8 cellular contexts compared by ENCODE assay signal in the genomic region with DNA sequence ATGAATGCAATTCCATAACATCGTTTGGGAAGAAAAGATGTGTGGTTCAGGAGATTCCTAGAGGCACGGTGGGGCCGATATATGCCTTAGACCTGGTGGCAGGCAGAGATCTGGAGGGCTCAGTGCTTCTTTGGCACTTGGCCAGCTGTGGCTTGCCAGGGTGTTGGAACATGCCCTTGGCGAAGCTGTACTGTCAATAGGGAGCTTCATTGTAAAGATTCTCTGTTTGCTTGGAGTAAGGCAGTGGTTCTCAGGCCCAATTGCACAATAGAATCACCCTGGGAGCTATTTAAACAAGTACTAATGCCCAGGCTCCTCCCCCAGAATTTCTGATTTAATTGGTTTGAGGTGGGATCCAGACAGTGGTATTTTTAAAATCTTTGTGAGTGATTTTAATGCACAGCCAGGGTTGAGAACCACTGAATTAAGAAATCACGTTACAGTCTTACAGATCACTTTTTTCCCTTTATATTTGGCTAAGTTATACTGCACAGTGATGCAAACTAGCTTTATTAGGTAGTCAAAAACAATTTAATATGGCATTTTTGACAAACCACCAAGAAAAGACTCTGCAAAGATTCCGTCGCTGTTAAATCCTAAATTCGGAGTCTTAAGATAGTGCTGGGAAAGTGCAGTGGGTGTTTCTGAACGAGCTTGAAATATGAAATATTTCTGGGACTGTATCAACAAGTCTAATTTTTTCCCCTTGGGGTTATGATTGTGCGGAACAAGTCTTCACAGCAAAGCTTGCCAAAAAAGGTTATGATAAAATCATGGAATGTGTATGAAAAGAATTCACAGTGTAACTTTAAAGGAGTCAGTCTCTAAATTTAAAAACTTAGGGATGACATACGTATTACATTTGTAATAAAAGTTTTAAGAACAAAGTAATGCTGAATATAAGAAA.
DNase-seq lines count a peak whose midpoint lies in the region; ATAC-seq and TF ChIP-seq lines count a peak whose summit lies in the region.

No MANE protein-coding gene starts in this region.

- POLR2A ChIA-PET in PC-3 (lab: Charles Lee; ENCODE audit: unreplicated experiment): interaction anchor here (0.6 kb wide), 1 partner anchor 107 kb away, joined by 3 read pairs; no protein-coding TSS in a partner anchor

- H3K4me3 ChIP-seq in PC-3 (ENCODE audit: low read length) (no peak overlapping the region), fibroblast of pulmonary artery (replicated peaks; ENCODE audit: low read depth, low read length) (peak overlapping the region; percentile 15), rectal smooth muscle tissue (ENCODE audit: low read length) (no peak overlapping the region)

- DNase-seq in GM03348 (ENCODE audit: low spot score): peak; percentile 57
- peak; percentile 37 for DNase-seq in PC-3
- peak; percentile 77 for DNase-seq in fibroblast of pulmonary artery (ENCODE audit: low read depth)
- no peak for DNase-seq in H4 (ENCODE audit: low spot score)
- no peak for DNase-seq in posterior vena cava (ENCODE audit: low spot score)
- no peak for DNase-seq in NCI-H1694 treated with DMSO at 0.1 percent for 48 hours (lab: John Stamatoyannopoulos, UW)
- DNase-seq in OCI-M1 (lab: John Stamatoyannopoulos, UW): no peak

- H3K79me2 ChIP-seq in PC-3 (ENCODE audit: low read length): peaks cover 86% of the 10 kb centered on the region

- H3K9me3 ChIP-seq in PC-3 (ENCODE audit: low read length): no peaks in the 10 kb centered on the region

- BruUV-seq in PC-3 (replicated peaks; lab: Mats Ljungman, UMichigan): no TSS peak

- no peak overlapping the region for H3K9ac ChIP-seq in PC-3 (ENCODE audit: low read length)
- no peak overlapping the region for H3K9ac ChIP-seq in rectal smooth muscle tissue (ENCODE audit: low read length)

- no peaks in the 10 kb centered on the region; the same call in 1 of the 2 replicates for H3K36me3 ChIP-seq in PC-3 (ENCODE audit: low read depth, low read length)
- no peaks in the 10 kb centered on the region for H3K36me3 ChIP-seq in rectal smooth muscle tissue (ENCODE audit: control insufficient read depth, insufficient read depth, low read length)

- H3K27ac ChIP-seq in PC-3 (ENCODE audit: low read length): no peak overlapping the region
- H3K27ac ChIP-seq in rectal smooth muscle tissue (ENCODE audit: low read depth, low read length): peak overlapping the region; percentile 73

- no peak overlapping the region for H3K4me2 ChIP-seq in PC-3 (ENCODE audit: low read length)

- intact Hi-C loops in PC-3 (cut with micrococcal nuclease): no loop called here
- intact Hi-C loops in posterior vena cava (cut with DNase I): loop anchor here in 1 of 2 donors (5.0 kb wide), 1 partner anchor 61 kb away; no protein-coding TSS in a partner anchor

- H3F3A ChIP-seq in PC-3 (ENCODE audit: low read length, unreplicated experiment): peaks cover 4% of the 10 kb centered on the region

- ATAC-seq in PC-3: peak; percentile 27; the same call in 1 of the 2 replicates

- no peaks in the 10 kb centered on the region for H3K27me3 ChIP-seq in PC-3 (ENCODE audit: low read length)
- no peaks in the 10 kb centered on the region for H3K27me3 ChIP-seq in rectal smooth muscle tissue (ENCODE audit: control insufficient read depth, insufficient read depth, low read length)

- no peak for TF ChIP-seq CTCF in PC-3 (conservative IDR thresholded peaks at IDR 0.05; ENCODE audit: low read depth, low read length)
- TF ChIP-seq CTCF in fibroblast of pulmonary artery (IDR thresholded peaks at IDR 0.05; ENCODE audit: low read length, missing control alignments): no peak

- no peaks in the 10 kb centered on the region for H4K20me1 ChIP-seq in PC-3 (ENCODE audit: low read length)

- H3K4me1 ChIP-seq in PC-3 (ENCODE audit: insufficient read depth, low read length) (peaks cover 12% of the 10 kb centered on the region), rectal smooth muscle tissue (ENCODE audit: control insufficient read depth, insufficient read depth, low read length) (peaks cover 19% of the 10 kb centered on the region)

- CTCF ChIA-PET in PC-3 (lab: Charles Lee): no interaction called here

- H3K9me2 ChIP-seq in PC-3 (replicated peaks; ENCODE audit: low read length): no peaks in the 10 kb centered on the region

- H2AFZ ChIP-seq in PC-3 (ENCODE audit: low read length): no peak overlapping the region

Comparison
In these comparisons a context has a peak if more than half of its experiments do, and no peak if none do; other contexts are left out.
1. DNase-seq: peak in GM03348 (single experiment), PC-3 (single experiment) and fibroblast of pulmonary artery (single experiment); none in H4 (single experiment), posterior vena cava (single experiment), NCI-H1694 treated with DMSO at 0.1 percent for 48 hours (single experiment) and OCI-M1 (single experiment).